In genomic region chr3:44861412-44862220, GRCh38 we compare ENCODE assay signal across 8 cellular contexts. TPM values are rescaled to one million over a fixed set of nuclear protein-coding genes. Genes with fewer than 3 reads are reported as not detected.
DNase-seq lines count a peak whose midpoint lies in the region; ATAC-seq, FAIRE-seq and TF ChIP-seq lines count a peak whose summit lies in the region.

TMEM42 (plus strand) TSS chr3:44861912; CDS start chr3:44861925, 13 bp downstream.

- TF ChIP-seq CTCF in kidney (IDR thresholded peaks at IDR 0.05; ENCODE audit: borderline replicate concordance, extremely low read depth, insufficient read depth), result peak; percentile 3

- peaks cover 4 to 8% of the 10 kb centered on the region in 2 donors for H3K4me1 ChIP-seq in kidney (ENCODE audit: control insufficient read depth in 1 of 2, insufficient read depth in 1 of 2, low read depth in 1 of 2, low read length in 2 of 2)

- peak; percentile 86 for ATAC-seq in HG03066 (IDR thresholded peaks at IDR 0.05; ENCODE audit: low read depth, unreplicated experiment)

- H3K9me3 ChIP-seq in kidney (ENCODE audit: control insufficient read depth in 1 of 2, low read length in 2 of 2), result no peaks in the 10 kb centered on the region

- peak within 1 kb of the TSS; percentile 69 to 82 for H3K9ac ChIP-seq in kidney (ENCODE audit: low read length in 2 of 2)

- in situ Hi-C loops in ACHN (cut with HindIII; ENCODE audit: low pct_ligation_motif_present, low pct_unique_long_range_greater_than_20kb, low sequenced_read_pairs), result no loop called here

- intact Hi-C loops in kidney (cut with DNase I), result no loop called here

- H3K36me3 ChIP-seq in kidney (ENCODE audit: control insufficient read depth in 1 of 2, insufficient read depth in 2 of 2, low read length in 2 of 2), result peaks cover 0 to 5% of the 10 kb centered on the region in 2 donors

- FAIRE-seq in kidney (lab: Jason Lieb, UNC), result no peak

- H3K4me3 ChIP-seq in kidney (ENCODE audit: low read length in 2 of 2), result peak within 1 kb of the TSS; percentile 72 to 87

- peak; percentile 87 for DNase-seq in ACHN
- peak; percentile 64 for DNase-seq in NCI-H226
- DNase-seq in activated CD4-positive, alpha-beta T cell treated with anti-CD3 and anti-CD28 coated beads for 1 hour, result peak; percentile 82
- DNase-seq in cerebellum (ENCODE audit: low spot score), result peak; percentile 95
- DNase-seq in kidney, result peak; percentile 97
- peak; percentile 91 for DNase-seq in stimulated activated CD4-positive, alpha-beta T cell treated with anti-CD3 and anti-CD28 coated beads, Interleukin-15, amount 100 ng/mL, for 24 hours

- peak; percentile 90 for TF ChIP-seq POLR2A in GM18526 (IDR thresholded peaks at IDR 0.05; ENCODE audit: extremely low read depth, insufficient read length)

- H3K27ac ChIP-seq in kidney (ENCODE audit: low read depth in 2 of 2, low read length in 2 of 2), result peak within 1 kb of the TSS; percentile 76 to 84

RNA-seq across cellular contexts. Expression of gene TMEM42, which starts in this region (rescaled TPM):
- total RNA-seq in cerebellum (4.9 TPM), kidney (17.7 TPM)
- 33.6 TPM for polyA plus RNA-seq in kidney (ENCODE audit: insufficient read depth, low read depth, low replicate concordance)

Comparison
In these comparisons a context has a peak if more than half of its experiments do, and no peak if none do; other contexts are left out.
1. Peak in every context shown above with its lines: DNase-seq, ATAC-seq, H3K4me3 ChIP-seq and H3K27ac ChIP-seq.